Comparison of ENCODE assay signal across 21 cellular contexts in the genomic region with DNA sequence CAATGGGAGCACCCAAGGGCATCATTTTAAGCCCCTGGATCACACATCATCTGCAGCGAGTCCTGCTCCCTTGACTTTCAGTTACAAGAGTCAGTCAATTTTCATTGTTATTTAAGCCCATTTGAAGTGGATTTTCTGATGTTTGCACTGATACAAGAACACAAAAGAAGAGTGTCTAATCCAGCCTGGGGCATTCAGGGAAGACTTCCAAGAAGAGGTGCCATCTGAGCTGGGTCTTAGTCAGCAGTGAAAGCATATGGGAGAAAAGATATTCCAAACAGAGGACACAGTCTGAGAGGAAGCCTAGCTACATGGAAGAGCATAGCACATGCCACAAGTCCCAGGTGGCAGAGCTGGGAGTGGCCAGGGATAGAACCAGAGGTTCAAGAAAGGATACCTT. TPM values are rescaled to one million over a fixed set of nuclear protein-coding genes. Genes with fewer than 3 reads are reported as not detected.
DNase-seq lines count a peak whose midpoint lies in the region; ATAC-seq, FAIRE-seq and TF ChIP-seq lines count a peak whose summit lies in the region.
"Had no signal": no experiment of that assay in that cellular context is flagged by ENCODE, and none has a peak within 500 bp of the region (broad histone marks: within the 10 kb centered on the region; RNA-seq: fewer than 3 reads in every experiment).

No MANE protein-coding gene starts in this region.

- dilution Hi-C loops in keratinocyte (cut with MboI; ENCODE audit: extremely low pct_ligation_motif_present, low sequenced_read_pairs) = no loop called here

- H3K27ac ChIP-seq in keratinocyte (ENCODE audit: control insufficient read depth, insufficient read depth, low read length) (no peak overlapping the region), right cardiac atrium (ENCODE audit: low read length) (no peak overlapping the region)
- H3K27ac ChIP-seq: 22Rv1, KMS-11 had no signal

- DNase-seq in DMS53 (lab: John Stamatoyannopoulos, UW) (peak; percentile 25), DMS53 treated with DMSO at 0.1 percent for 48 hours (lab: John Stamatoyannopoulos, UW; ENCODE audit: unreplicated experiment) (no peak), M059J (ENCODE audit: low read depth) (peak; percentile 30), SK-MEL-5 (ENCODE audit: low read depth, low spot score) (peak; percentile 26), keratinocyte (ENCODE audit: low read depth, low spot score) (peak; percentile 15), right cardiac atrium (no peak)
- DNase-seq in stimulated activated CD4-positive, alpha-beta T cell treated with anti-CD3 and anti-CD28 coated beads, Interleukin-2, amount 100 ng/mL, for 48 hours = no peak
- DNase-seq: HCEC 1CT; MV-4-11; NCI-H1105 treated with DMSO at 0.1 percent for 48 hours; NCI-H226; NCI-H510A treated with DMSO at 0.1 percent for 48 hours; NCI-H774; NK-92 treated with Interleukin-12 subunit alpha and Interleukin-12 subunit beta, amount 100 ng/mL, for 24 hours; T-helper 1 cell had no signal

- H3K4me1 ChIP-seq in keratinocyte (ENCODE audit: control insufficient read depth, extremely low read depth, insufficient read depth, low read length) (peaks cover 24% of the 10 kb centered on the region), right cardiac atrium (ENCODE audit: control insufficient read depth, insufficient read depth, low read length) (no peaks in the 10 kb centered on the region)

- no peaks in the 10 kb centered on the region for H4K20me1 ChIP-seq in keratinocyte (ENCODE audit: control insufficient read depth, extremely low read depth, insufficient read depth, low read length)

- no peak for ATAC-seq in right cardiac atrium
- ATAC-seq in HG03045 (IDR thresholded peaks at IDR 0.05; ENCODE audit: unreplicated experiment) = no peak
- ATAC-seq: GM12878, GM23338 had no signal

- no peak for FAIRE-seq in keratinocyte (lab: Jason Lieb, UNC)
- FAIRE-seq: GM12878, HTR-8/SVneo had no signal

- no peaks in the 10 kb centered on the region for H3K36me3 ChIP-seq in keratinocyte (ENCODE audit: control insufficient read depth in 2 of 2, extremely low read depth in 1 of 2, insufficient read depth in 2 of 2, low read length in 2 of 2)

- no peak overlapping the region for H2AFZ ChIP-seq in keratinocyte (ENCODE audit: control insufficient read depth, low read length)
- H2AFZ ChIP-seq: GM23338 had no signal

- no peak overlapping the region for H3K4me2 ChIP-seq in keratinocyte (ENCODE audit: control insufficient read depth, extremely low read depth, insufficient read depth, low read depth, low read length)
- H3K4me2 ChIP-seq: GM23338, KMS-11 had no signal

- TF ChIP-seq CTCF in keratinocyte (optimal IDR thresholded peaks at IDR 0.05 in 1 of 3, IDR thresholded peaks at IDR 0.05 in 1 of 3, conservative IDR thresholded peaks at IDR 0.05 in 1 of 3; ENCODE audit: extremely low read depth in 1 of 3, insufficient read depth in 2 of 3, low read length in 3 of 3) = no peak

- H3K27me3 ChIP-seq in keratinocyte (ENCODE audit: control insufficient read depth, extremely low read depth, insufficient read depth, low read length) (no peaks in the 10 kb centered on the region), right cardiac atrium (ENCODE audit: control insufficient read depth, insufficient read depth) (no peaks in the 10 kb centered on the region)

- no peaks in the 10 kb centered on the region for H3K9me1 ChIP-seq in keratinocyte (ENCODE audit: control insufficient read depth, extremely low read depth, insufficient read depth, low read length)

- 95% methylated on average over 1 of the region's 1 CpG for WGBS in right cardiac atrium

- H3K4me3 ChIP-seq in keratinocyte (ENCODE audit: control insufficient read depth in 2 of 3, extremely low read depth in 1 of 3, insufficient read depth in 2 of 3, low read depth in 1 of 3, low read length in 3 of 3) (no peak overlapping the region), right cardiac atrium (ENCODE audit: low read length) (no peak overlapping the region)
- H3K4me3 ChIP-seq: GM12878, GM23338 had no signal

- intact Hi-C loops in right cardiac atrium (cut with DNase I) = no loop called here

- in situ Hi-C loops in SK-MEL-5 (cut with HindIII; ENCODE audit: low pct_unique_long_range_greater_than_20kb, low sequenced_read_pairs) = no loop called here

- no peaks in the 10 kb centered on the region for H3K79me2 ChIP-seq in keratinocyte (ENCODE audit: control insufficient read depth, insufficient read depth, low read length)

- H3K9me3 ChIP-seq in keratinocyte (ENCODE audit: control insufficient read depth, low read depth, low read length) (no peaks in the 10 kb centered on the region), right cardiac atrium (ENCODE audit: control insufficient read depth, low read length) (no peaks in the 10 kb centered on the region)

- H3K9ac ChIP-seq in keratinocyte (ENCODE audit: control insufficient read depth, extremely low read depth, insufficient read depth, low read length) = no peak overlapping the region
- H3K9ac ChIP-seq: KMS-11 had no signal

RNA-seq across cellular contexts. Expression of a gene that starts 10.4 kb away (rescaled TPM):
- total RNA-seq in M059J (2014; rRNA removed; shearing (Covaris generic)) = 6.5 and 11.6 TPM in 2 replicates
- 1.2 and 1.5 TPM in 2 replicates for total RNA-seq in SK-MEL-5 (2014; rRNA removed; shearing (Covaris generic))
- 20.7 and 30.2 TPM in 2 replicates for polyA plus RNA-seq in SK-MEL-5 (2015; cell fraction: cytosol; rRNA removed)
- polyA plus RNA-seq in SK-MEL-5 (2015; cell fraction: nucleus; rRNA removed) = 4.6 and 6.9 TPM in 2 replicates
- polyA plus RNA-seq in keratinocyte (0.93 to 4.3 TPM (median 1.1 TPM) in 3 replicates), right cardiac atrium (15.3 TPM)
- 1.7 TPM for polyA plus RNA-seq in keratinocyte (2011; ENCODE audit: low read depth)
- polyA plus RNA-seq in keratinocyte (2011; cell fraction: cytosol; rRNA removed) = 2.0 and 5.2 TPM in 2 replicates
- 5.1 and 7.1 TPM in 2 replicates for polyA plus RNA-seq in keratinocyte (2011; cell fraction: nucleus; rRNA removed)
- 6.1 and 13.3 TPM in 2 replicates for polyA plus RNA-seq in keratinocyte (2012; ENCODE audit: low replicate concordance)
- polyA minus RNA-seq in keratinocyte = 1.9 to 12.7 TPM (median 2.2 TPM) in 3 replicates
- polyA minus RNA-seq in keratinocyte (2011; cell fraction: cytosol; rRNA and poly(A)+ RNA removed) = 13.4 TPM
- 4.2 and 4.9 TPM in 2 replicates for polyA minus RNA-seq in keratinocyte (2011; cell fraction: nucleus; rRNA and poly(A)+ RNA removed)
- 10 to 100 TPM; 21.7 to 22.5 (median 22.1) TPM for total RNA-seq in right cardiac atrium

Comparison
In these comparisons a context has a peak if more than half of its experiments do, and no peak if none do; other contexts are left out.
1. DNase-seq: peak in DMS53 (single experiment), M059J (single experiment), SK-MEL-5 (single experiment) and keratinocyte (single experiment); none in DMS53 treated with DMSO at 0.1 percent for 48 hours (single experiment), right cardiac atrium (0 of 3) and stimulated activated CD4-positive, alpha-beta T cell treated with anti-CD3 and anti-CD28 coated beads, Interleukin-2, amount 100 ng/mL, for 48 hours (0 of 2).